ENCODE assay signal across 4 cellular contexts in genomic region chr3:112855074-112855473, GRCh38. TPM values are rescaled to one million over a fixed set of nuclear protein-coding genes. Genes with fewer than 3 reads are reported as not detected.
"Had no signal": no experiment of that assay in that cellular context is flagged by ENCODE, and none has a peak within 500 bp of the region (broad histone marks: within the 10 kb centered on the region; RNA-seq: fewer than 3 reads in every experiment).

No MANE protein-coding gene starts in this region.

RNA-seq across cellular contexts. Expression of gene CD200R1L, which starts 8.4 kb away (rescaled TPM):
- total RNA-seq: LHCN-M2, M059J, MCF 10A, NCI-H460 had no signal
